Comparison of ENCODE assay signal across 1 cellular context in genomic region chr17:19022128-19022527, GRCh38.
TF ChIP-seq lines count a peak whose summit lies in the region.

No MANE protein-coding gene starts in this region.

TF ChIP-seq in HepG2, 621 proteins besides CTCF, POLR2A, EP300 and RAD21:
- TF ChIP-seq ZNF232 (CRISPR knock-in tag; IDR thresholded peaks at IDR 0.05; ENCODE audit: borderline replicate concordance) (peak; percentile 66; the same call in 1 of the 2 replicates), SETDB1 (CRISPR knock-in tag; IDR thresholded peaks at IDR 0.05; ENCODE audit: borderline replicate concordance) (no peak)
TF ChIP-seq in HepG2: peak in this region for 1.
